In genomic region chr17:32525116-32525515, GRCh38 we compare ENCODE assay signal across 13 cellular contexts. TPM values are rescaled to one million over a fixed set of nuclear protein-coding genes. Genes with fewer than 3 reads are reported as not detected.
DNase-seq lines count a peak whose midpoint lies in the region; ATAC-seq and TF ChIP-seq lines count a peak whose summit lies in the region.
"Had no signal": no experiment of that assay in that cellular context is flagged by ENCODE, and none has a peak within 500 bp of the region (broad histone marks: within the 10 kb centered on the region; RNA-seq: fewer than 3 reads in every experiment).

No MANE protein-coding gene starts in this region.

- 33 to 56% methylated on average over 1 to 4 of the region's 4 CpGs for WGBS in endodermal cell (ENCODE audit: insufficient coverage in 1 of 2, insufficient read length in 1 of 2), 2 experiments

- POLR2A ChIA-PET in activated CD8-positive, alpha-beta T cell treated with anti-CD3 and anti-CD28 coated beads for 36 hours (lab: Charles Lee), result interaction anchor here (0.6 to 6.9 kb wide), 2 partner anchors 31 to 37 kb away, joined by 3 to 43 read pairs; partner anchors contain the start of gene CDK5R1
- POLR2A ChIA-PET in activated CD8-positive, alpha-beta T cell treated with anti-CD3 and anti-CD28 coated beads, Interleukin-2, amount 10 ng/mL, durations not matched to agents 7 days and 5 days (lab: Charles Lee), result no interaction called here

- no peak overlapping the region for H3K4me3 ChIP-seq in endodermal cell (ENCODE audit: low read length)
- H3K4me3 ChIP-seq: A549, breast epithelium, gastrocnemius medialis, mucosa of descending colon had no signal

- CTCF ChIA-PET in activated CD8-positive, alpha-beta T cell treated with anti-CD3 and anti-CD28 coated beads for 36 hours (lab: Charles Lee), result interaction anchor here (0.9 to 4.2 kb wide), 3 partner anchors 38 to 63 kb away, joined by 3 to 42 read pairs (median 21); partner anchors contain the start of gene CDK5R1
- CTCF ChIA-PET in activated CD8-positive, alpha-beta T cell treated with anti-CD3 and anti-CD28 coated beads, Interleukin-2, amount 10 ng/mL, durations not matched to agents 7 days and 5 days (lab: Charles Lee), result interaction anchor here (1.5 to 4.5 kb wide), 4 partner anchors 29 to 80 kb away, joined by 4 to 27 read pairs (median 10); partner anchors contain the start of gene PSMD11

- H3K27me3 Mint-ChIP-seq in activated CD8-positive, alpha-beta T cell treated with anti-CD3 and anti-CD28 coated beads for 36 hours, result peaks cover 6% of the 10 kb centered on the region
- no peaks in the 10 kb centered on the region for H3K27me3 Mint-ChIP-seq in activated CD8-positive, alpha-beta T cell treated with anti-CD3 and anti-CD28 coated beads, Interleukin-2, amount 10 ng/mL, durations not matched to agents 7 days and 5 days (ENCODE audit: low read depth)
- H3K27me3 Mint-ChIP-seq in endodermal cell (ENCODE audit: insufficient read depth), result no peaks in the 10 kb centered on the region

- no peak overlapping the region for H3K27ac ChIP-seq in endodermal cell (ENCODE audit: low read depth, low read length)
- H3K27ac ChIP-seq: A549, breast epithelium, gastrocnemius medialis had no signal

- H3K9me3 ChIP-seq in endodermal cell (ENCODE audit: control insufficient read depth, low read length), result no peaks in the 10 kb centered on the region
- H3K9me3 ChIP-seq: A549, breast epithelium, gastrocnemius medialis, mucosa of descending colon had no signal

- ATAC-seq in activated CD8-positive, alpha-beta T cell treated with anti-CD3 and anti-CD28 coated beads for 36 hours, result no peak
- no peak for ATAC-seq in activated CD8-positive, alpha-beta T cell treated with anti-CD3 and anti-CD28 coated beads, Interleukin-2, amount 10 ng/mL, durations not matched to agents 7 days and 5 days
- no peak for ATAC-seq in GM18909 (IDR thresholded peaks at IDR 0.05; ENCODE audit: poor library complexity, unreplicated experiment)
- ATAC-seq: A549, mucosa of descending colon had no signal

- H3K9me3 Mint-ChIP-seq in activated CD8-positive, alpha-beta T cell treated with anti-CD3 and anti-CD28 coated beads for 36 hours, result no peaks in the 10 kb centered on the region
- H3K9me3 Mint-ChIP-seq in activated CD8-positive, alpha-beta T cell treated with anti-CD3 and anti-CD28 coated beads, Interleukin-2, amount 10 ng/mL, durations not matched to agents 7 days and 5 days (ENCODE audit: insufficient read depth), result no peaks in the 10 kb centered on the region
- H3K9me3 Mint-ChIP-seq in endodermal cell, result no peaks in the 10 kb centered on the region

- no peaks in the 10 kb centered on the region for H3K27me3 ChIP-seq in endodermal cell (ENCODE audit: control insufficient read depth, insufficient read depth, low read length, poor library complexity, severe bottlenecking)
- H3K27me3 ChIP-seq: breast epithelium, gastrocnemius medialis had no signal

- no peak for DNase-seq in activated CD8-positive, alpha-beta T cell treated with anti-CD3 and anti-CD28 coated beads for 36 hours
- DNase-seq in activated CD8-positive, alpha-beta T cell treated with anti-CD3 and anti-CD28 coated beads, Interleukin-2, amount 10 ng/mL, durations not matched to agents 7 days and 5 days, result no peak
- peak; percentile 42 for DNase-seq in NCI-H82 treated with DMSO at 0.1 percent for 48 hours (lab: John Stamatoyannopoulos, UW; ENCODE audit: unreplicated experiment)
- no peak for DNase-seq in endodermal cell
- peak; percentile 38 for DNase-seq in non-pigmented ciliary epithelial cell (ENCODE audit: low read depth)
- DNase-seq in cerebellum (ENCODE audit: low spot score), result no peak
- no peak for DNase-seq in SHP77 treated with DMSO at 0.1 percent for 48 hours (lab: John Stamatoyannopoulos, UW)
- DNase-seq: gastrocnemius medialis, mucosa of descending colon, NCI-H526 treated with DMSO at 0.1 percent for 48 hours had no signal

- no peak overlapping the region for H3K4me3 Mint-ChIP-seq in activated CD8-positive, alpha-beta T cell treated with anti-CD3 and anti-CD28 coated beads for 36 hours
- no peak overlapping the region for H3K4me3 Mint-ChIP-seq in activated CD8-positive, alpha-beta T cell treated with anti-CD3 and anti-CD28 coated beads, Interleukin-2, amount 10 ng/mL, durations not matched to agents 7 days and 5 days
- no peak overlapping the region for H3K4me3 Mint-ChIP-seq in endodermal cell

- intact Hi-C loops in activated CD8-positive, alpha-beta T cell treated with anti-CD3 and anti-CD28 coated beads for 36 hours (cut with micrococcal nuclease), result no loop called here

- H3K27ac Mint-ChIP-seq in activated CD8-positive, alpha-beta T cell treated with anti-CD3 and anti-CD28 coated beads for 36 hours, result peak overlapping the region; percentile 39
- no peak overlapping the region for H3K27ac Mint-ChIP-seq in activated CD8-positive, alpha-beta T cell treated with anti-CD3 and anti-CD28 coated beads, Interleukin-2, amount 10 ng/mL, durations not matched to agents 7 days and 5 days
- peak overlapping the region; percentile 26 for H3K27ac Mint-ChIP-seq in endodermal cell

- H3K36me3 ChIP-seq in endodermal cell (ENCODE audit: control insufficient read depth, insufficient read depth, low read length), result no peaks in the 10 kb centered on the region
- H3K36me3 ChIP-seq: breast epithelium, gastrocnemius medialis had no signal

- H3K36me3 Mint-ChIP-seq in activated CD8-positive, alpha-beta T cell treated with anti-CD3 and anti-CD28 coated beads for 36 hours (ENCODE audit: low read depth), result peaks cover 7% of the 10 kb centered on the region
- H3K36me3 Mint-ChIP-seq in activated CD8-positive, alpha-beta T cell treated with anti-CD3 and anti-CD28 coated beads, Interleukin-2, amount 10 ng/mL, durations not matched to agents 7 days and 5 days (ENCODE audit: low read depth), result peaks cover 8% of the 10 kb centered on the region
- H3K36me3 Mint-ChIP-seq in endodermal cell (ENCODE audit: low read depth), result peaks cover 14% of the 10 kb centered on the region

- peaks cover 57% of the 10 kb centered on the region for H3K4me1 Mint-ChIP-seq in activated CD8-positive, alpha-beta T cell treated with anti-CD3 and anti-CD28 coated beads for 36 hours (ENCODE audit: low read depth)
- H3K4me1 Mint-ChIP-seq in activated CD8-positive, alpha-beta T cell treated with anti-CD3 and anti-CD28 coated beads, Interleukin-2, amount 10 ng/mL, durations not matched to agents 7 days and 5 days (ENCODE audit: low read depth), result peaks cover 74% of the 10 kb centered on the region
- H3K4me1 Mint-ChIP-seq in endodermal cell, result peaks cover 24% of the 10 kb centered on the region

- TF ChIP-seq CTCF in activated CD8-positive, alpha-beta T cell treated with anti-CD3 and anti-CD28 coated beads for 36 hours (IDR thresholded peaks at IDR 0.05), result no peak
- no peak for TF ChIP-seq CTCF in endodermal cell (conservative IDR thresholded peaks at IDR 0.05)

- H3K4me1 ChIP-seq in endodermal cell (ENCODE audit: control insufficient read depth, insufficient read depth, low read length), result peaks cover 6% of the 10 kb centered on the region
- H3K4me1 ChIP-seq: A549, breast epithelium had no signal

- no peak overlapping the region for H3K9ac ChIP-seq in endodermal cell (ENCODE audit: extremely low read depth, low read length, poor library complexity, severe bottlenecking)

RNA-seq across cellular contexts. Expression of gene CDK5R1, which starts 38.3 kb away (rescaled TPM):
- total RNA-seq in activated CD8-positive, alpha-beta T cell treated with anti-CD3 and anti-CD28 coated beads for 36 hours, result 10 to 100 TPM; 10.2 to 10.5 TPM
- total RNA-seq in activated CD8-positive, alpha-beta T cell treated with anti-CD3 and anti-CD28 coated beads, Interleukin-2, amount 10 ng/mL, durations not matched to agents 7 days and 5 days, result 1 to 10 TPM; 5.8 to 6.5 TPM
- total RNA-seq in endodermal cell, result 10 to 100 TPM in 1 of 2 donors, 1 to 10 TPM in 1; 9.8 to 10.3 TPM
- 26.6 TPM for polyA plus RNA-seq in endodermal cell (2013, experiment 1 of 2)
- polyA plus RNA-seq in endodermal cell (2013, experiment 2 of 2), result 26.3 TPM
- 88.1 TPM for total RNA-seq in cerebellum

Comparison
In these comparisons a context has a peak if more than half of its experiments do, and no peak if none do; other contexts are left out.
1. DNase-seq: peak in NCI-H82 treated with DMSO at 0.1 percent for 48 hours (single experiment) and non-pigmented ciliary epithelial cell (single experiment); none in activated CD8-positive, alpha-beta T cell treated with anti-CD3 and anti-CD28 coated beads for 36 hours (single experiment), activated CD8-positive, alpha-beta T cell treated with anti-CD3 and anti-CD28 coated beads, Interleukin-2, amount 10 ng/mL, durations not matched to agents 7 days and 5 days (single experiment), endodermal cell (single experiment), cerebellum (single experiment) and SHP77 treated with DMSO at 0.1 percent for 48 hours (single experiment).